8 cellular contexts compared by ENCODE assay signal in the genomic region with DNA sequence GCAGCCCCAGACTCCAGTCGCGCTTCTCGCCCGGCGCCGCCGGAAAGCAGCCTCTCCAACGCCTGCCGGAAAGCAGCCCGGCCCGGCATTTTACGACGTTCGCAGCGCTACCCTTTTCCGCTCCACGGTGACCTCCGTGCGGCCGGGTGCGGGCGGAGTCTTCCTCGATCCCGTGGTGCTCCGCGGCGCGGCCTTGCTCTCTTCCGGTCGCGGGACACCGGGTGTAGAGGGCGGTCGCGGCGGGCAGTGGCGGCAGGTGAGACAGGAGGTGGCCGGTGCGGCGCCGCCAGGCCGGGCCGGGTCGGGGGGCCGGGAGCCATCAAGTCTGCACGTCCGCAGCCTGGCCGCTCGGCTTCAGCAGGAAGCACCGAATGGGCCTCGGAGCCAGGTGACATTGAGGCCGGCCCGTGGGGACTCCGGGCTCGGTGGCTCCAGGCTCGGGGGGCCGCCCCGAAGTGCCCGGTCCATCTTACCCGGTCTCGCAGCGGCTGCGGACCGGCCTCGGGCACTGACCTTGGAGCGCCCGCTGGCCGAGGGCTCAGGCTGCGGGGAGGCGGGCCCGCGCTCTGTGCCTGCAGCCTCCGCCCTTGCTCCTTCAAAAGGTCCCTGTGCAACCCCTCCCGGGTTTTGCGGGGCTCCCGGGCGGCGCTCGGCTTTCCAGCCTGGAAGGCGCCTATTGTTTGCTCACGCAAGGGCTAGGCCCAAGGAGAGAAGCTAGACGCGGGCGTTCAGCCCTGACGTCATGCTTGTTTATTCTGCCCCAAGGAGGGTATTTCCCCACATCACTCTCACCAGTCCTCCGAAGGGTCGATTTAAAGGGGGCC. TPM values are rescaled to one million over a fixed set of nuclear protein-coding genes. Genes with fewer than 3 reads are reported as not detected.
DNase-seq lines count a peak whose midpoint lies in the region; ATAC-seq lines count a peak whose summit lies in the region.

TSS of gene COX4I1 (plus strand) at position 199 of the 824 bp plus-strand sequence. CDS start 1,511 bp downstream, outside the sequence.
TSS of gene EMC8 (minus strand) at position 48 of the 824 bp plus-strand sequence. CDS start 249 bp downstream, outside the sequence.

- peak within 1 kb of the TSS; percentile 96 to 97 for H3K27ac Mint-ChIP-seq in effector memory CD8-positive, alpha-beta T cell
- peak within 1 kb of the TSS; percentile 98 for H3K27ac Mint-ChIP-seq in memory B cell

- no peaks in the 10 kb centered on the region for H3K9me3 Mint-ChIP-seq in effector memory CD8-positive, alpha-beta T cell
- no peaks in the 10 kb centered on the region for H3K9me3 Mint-ChIP-seq in memory B cell

- DNase-seq in COR-L47 (lab: John Stamatoyannopoulos, UW) (peak; percentile 88), HT1080 (ENCODE audit: low read depth) (peak; percentile 85), NOMO-1 (lab: John Stamatoyannopoulos, UW; ENCODE audit: unreplicated experiment in 2 of 2) (peak; percentile 90 to 94), memory B cell (ENCODE audit: low spot score in 2 of 2) (peak; percentile 89 to 90)
- DNase-seq in activated CD8-positive, alpha-beta memory T cell treated with anti-CD3 and anti-CD28 coated beads for 4 hours (ENCODE audit: low read depth in 2 of 2) = peak; percentile 84 to 87
- peak; percentile 91 to 93 (median 91) for DNase-seq in effector memory CD8-positive, alpha-beta T cell
- peak; percentile 85 for DNase-seq in stimulated activated CD8-positive, alpha-beta memory T cell treated with anti-CD3 and anti-CD28 coated beads, Interleukin-12 subunit alpha, Interleukin-12 subunit beta, amount 100 ng/mL, for 1 hour (ENCODE audit: low read depth)

- H3K4me1 Mint-ChIP-seq in effector memory CD8-positive, alpha-beta T cell (ENCODE audit: low read depth in 2 of 2) = peaks cover 29 to 42% of the 10 kb centered on the region in 2 donors
- H3K4me1 Mint-ChIP-seq in memory B cell = peaks cover 30% of the 10 kb centered on the region

- ATAC-seq in GM21367 (IDR thresholded peaks at IDR 0.05; ENCODE audit: unreplicated experiment) (peak; percentile 67), memory B cell (ENCODE audit: low read depth) (peak; percentile 82)
- ATAC-seq in effector memory CD8-positive, alpha-beta T cell (replicated peaks) = peak; percentile 84

- peak within 1 kb of the TSS; percentile 87 to 88 for H3K4me3 Mint-ChIP-seq in effector memory CD8-positive, alpha-beta T cell
- peak within 1 kb of the TSS; percentile 95 for H3K4me3 Mint-ChIP-seq in memory B cell

- H3K27me3 Mint-ChIP-seq in effector memory CD8-positive, alpha-beta T cell = no peaks in the 10 kb centered on the region
- no peaks in the 10 kb centered on the region for H3K27me3 Mint-ChIP-seq in memory B cell

- H3K36me3 Mint-ChIP-seq in effector memory CD8-positive, alpha-beta T cell (ENCODE audit: insufficient read depth) = peaks cover 55% of the 10 kb centered on the region
- H3K36me3 Mint-ChIP-seq in memory B cell = peaks cover 37% of the 10 kb centered on the region

RNA-seq across cellular contexts. Expression of gene COX4I1, which starts in this region (rescaled TPM):
- 611 and 705 TPM in 2 replicates for total RNA-seq in HT1080 (2014; rRNA removed; shearing (Covaris generic))
- polyA plus RNA-seq in HT1080 (2015; cell fraction: cytosol; rRNA removed) = 799 and 916 TPM in 2 replicates
- 353 and 383 TPM in 2 replicates for polyA plus RNA-seq in HT1080 (2015; cell fraction: nucleus; rRNA removed)

RNA-seq across cellular contexts. Expression of gene EMC8, which starts in this region (rescaled TPM):
- 121 and 158 TPM in 2 replicates for total RNA-seq in HT1080 (2014; rRNA removed; shearing (Covaris generic))
- polyA plus RNA-seq in HT1080 (2015; cell fraction: cytosol; rRNA removed) = 50.5 and 56.1 TPM in 2 replicates
- polyA plus RNA-seq in HT1080 (2015; cell fraction: nucleus; rRNA removed) = 32.7 and 33.1 TPM in 2 replicates

Comparison
In these comparisons a context has a peak if more than half of its experiments do, and no peak if none do; other contexts are left out.
1. Peak in every context shown above with its lines: DNase-seq and ATAC-seq.